ENCODE assay signal across 22 cellular contexts in genomic region chr7:25636871-25637283, GRCh38.
A peak's percentile ranks its signal among the peaks of the same experiment; 100 is the strongest.
DNase-seq lines count a peak whose midpoint lies in the region; ATAC-seq and TF ChIP-seq lines count a peak whose summit lies in the region.
"Had no signal": no experiment of that assay in that cellular context is flagged by ENCODE, and none has a peak within 500 bp of the region (broad histone marks: within the 10 kb centered on the region; RNA-seq: fewer than 3 reads in every experiment).

No MANE protein-coding gene starts in this region.

- H3K4me1 Mint-ChIP-seq in stimulated activated effector memory CD8-positive, alpha-beta T cell treated with anti-CD3 and anti-CD28 coated beads, Interleukin-12 subunit alpha, Interleukin-12 subunit beta, amount 100 ng/mL, for 72 hours, result no peaks in the 10 kb centered on the region
- H3K4me1 Mint-ChIP-seq: stimulated activated naive B cell treated with anti-CD40 and anti-IgM and Interleukin-4, amounts not matched to agents 10 μg/mL and 1 μg/mL and 100 μg/mL, for 72 hours had no signal

- ATAC-seq in heart left ventricle (peak; percentile 49 to 78 (median 72)), HG02798 (IDR thresholded peaks at IDR 0.05; ENCODE audit: poor library complexity, unreplicated experiment) (no peak)
- ATAC-seq in stimulated activated effector memory CD8-positive, alpha-beta T cell treated with anti-CD3 and anti-CD28 coated beads, Interleukin-12 subunit alpha, Interleukin-12 subunit beta, amount 100 ng/mL, for 72 hours, result peak; percentile 20
- ATAC-seq: K562; stimulated activated naive B cell treated with anti-CD40 and anti-IgM and Interleukin-4, amounts not matched to agents 10 μg/mL and 1 μg/mL and 100 μg/mL, for 72 hours had no signal

- 22 to 45% (median 38%) methylated on average over 4 of the region's 4 CpGs for WGBS in heart left ventricle, 4 donors

- no peaks in the 10 kb centered on the region for H3K27me3 ChIP-seq in heart left ventricle
- H3K27me3 ChIP-seq: adrenal gland, upper lobe of left lung had no signal

- TF ChIP-seq POLR2A in heart left ventricle (IDR thresholded peaks at IDR 0.05), result no peak

- no peak overlapping the region for H3K27ac Mint-ChIP-seq in stimulated activated effector memory CD8-positive, alpha-beta T cell treated with anti-CD3 and anti-CD28 coated beads, Interleukin-12 subunit alpha, Interleukin-12 subunit beta, amount 100 ng/mL, for 72 hours
- H3K27ac Mint-ChIP-seq: stimulated activated naive B cell treated with anti-CD40 and anti-IgM and Interleukin-4, amounts not matched to agents 10 μg/mL and 1 μg/mL and 100 μg/mL, for 72 hours had no signal

- H3K9me3 Mint-ChIP-seq in stimulated activated effector memory CD8-positive, alpha-beta T cell treated with anti-CD3 and anti-CD28 coated beads, Interleukin-12 subunit alpha, Interleukin-12 subunit beta, amount 100 ng/mL, for 72 hours, result no peaks in the 10 kb centered on the region

- DNase-seq in DMS 273 (lab: John Stamatoyannopoulos, UW; ENCODE audit: unreplicated experiment), result peak; percentile 78
- peak; percentile 45 for DNase-seq in NCI-H524 treated with DMSO at 0.1 percent for 48 hours (lab: John Stamatoyannopoulos, UW)
- peak in 4 of 5 donors; percentile 35 to 70 (median 54) for DNase-seq in heart left ventricle
- no peak for DNase-seq in stimulated activated effector memory CD8-positive, alpha-beta T cell treated with anti-CD3 and anti-CD28 coated beads, Interleukin-12 subunit alpha, Interleukin-12 subunit beta, amount 100 ng/mL, for 72 hours (ENCODE audit: low spot score in 2 of 2)
- DNase-seq in NCI-H2227 treated with DMSO at 0.1 percent for 48 hours (lab: John Stamatoyannopoulos, UW), result no peak
- DNase-seq in NCI-H146 treated with DMSO at 0.1 percent for 48 hours (lab: John Stamatoyannopoulos, UW; ENCODE audit: unreplicated experiment), result no peak
- DNase-seq: activated CD4-positive, alpha-beta T cell treated with anti-CD3 and anti-CD28 coated beads, Interleukin-2, amount 50 U/mL, for 1 hour; activated CD8-positive, alpha-beta memory T cell treated with anti-CD3 and anti-CD28 coated beads, Interleukin-2, amount 50 U/mL, for 48 hours; activated gamma-delta T cell; adrenal gland; cerebellar nuclear complex; midbrain; MV-4-11; NCI-H2081; NK-92 treated with Interleukin-12 subunit alpha and Interleukin-12 subunit beta, amount 100 ng/mL, for 24 hours; retina; stimulated activated naive B cell treated with anti-CD40 and anti-IgM and Interleukin-4, amounts not matched to agents 10 μg/mL and 1 μg/mL and 100 μg/mL, for 72 hours; SW 1271; upper lobe of left lung had no signal

- peak overlapping the region in 7 of 12 donors; percentile 3 to 62 (median 31) for H3K27ac ChIP-seq in heart left ventricle
- H3K27ac ChIP-seq: upper lobe of left lung had no signal

- no peak overlapping the region for H3K4me3 ChIP-seq in heart left ventricle
- H3K4me3 ChIP-seq: adrenal gland, HAP-1, K562, upper lobe of left lung had no signal

- H3K36me3 Mint-ChIP-seq in stimulated activated effector memory CD8-positive, alpha-beta T cell treated with anti-CD3 and anti-CD28 coated beads, Interleukin-12 subunit alpha, Interleukin-12 subunit beta, amount 100 ng/mL, for 72 hours, result no peaks in the 10 kb centered on the region
- H3K36me3 Mint-ChIP-seq: stimulated activated naive B cell treated with anti-CD40 and anti-IgM and Interleukin-4, amounts not matched to agents 10 μg/mL and 1 μg/mL and 100 μg/mL, for 72 hours had no signal

- intact Hi-C loops in heart left ventricle (cut with DNase I), result loop anchor here in 1 of 10 donors (10.0 kb wide), 1 partner anchor 218 kb away; no protein-coding TSS in a partner anchor

- H3K9me3 ChIP-seq in heart left ventricle, result no peaks in the 10 kb centered on the region
- H3K9me3 ChIP-seq: adrenal gland, HAP-1, upper lobe of left lung had no signal

- no peak for TF ChIP-seq CTCF in heart left ventricle (IDR thresholded peaks at IDR 0.05)

- no peak overlapping the region for H3K4me3 Mint-ChIP-seq in stimulated activated effector memory CD8-positive, alpha-beta T cell treated with anti-CD3 and anti-CD28 coated beads, Interleukin-12 subunit alpha, Interleukin-12 subunit beta, amount 100 ng/mL, for 72 hours
- H3K4me3 Mint-ChIP-seq: stimulated activated naive B cell treated with anti-CD40 and anti-IgM and Interleukin-4, amounts not matched to agents 10 μg/mL and 1 μg/mL and 100 μg/mL, for 72 hours had no signal

- peaks cover 0 to 27% (median 9%) of the 10 kb centered on the region in 12 donors for H3K4me1 ChIP-seq in heart left ventricle
- H3K4me1 ChIP-seq: adrenal gland, HAP-1, upper lobe of left lung had no signal

- no peaks in the 10 kb centered on the region for H3K36me3 ChIP-seq in heart left ventricle
- H3K36me3 ChIP-seq: adrenal gland, HAP-1, upper lobe of left lung had no signal

Comparison
In these comparisons a context has a peak if more than half of its experiments do, and no peak if none do; other contexts are left out.
1. DNase-seq: peak in DMS 273 (single experiment), NCI-H524 treated with DMSO at 0.1 percent for 48 hours (single experiment) and heart left ventricle (4 of 5); none in stimulated activated effector memory CD8-positive, alpha-beta T cell treated with anti-CD3 and anti-CD28 coated beads, Interleukin-12 subunit alpha, Interleukin-12 subunit beta, amount 100 ng/mL, for 72 hours (0 of 2), NCI-H2227 treated with DMSO at 0.1 percent for 48 hours (single experiment) and NCI-H146 treated with DMSO at 0.1 percent for 48 hours (single experiment).